ENCODE assay signal across 1 cellular context in the genomic region with DNA sequence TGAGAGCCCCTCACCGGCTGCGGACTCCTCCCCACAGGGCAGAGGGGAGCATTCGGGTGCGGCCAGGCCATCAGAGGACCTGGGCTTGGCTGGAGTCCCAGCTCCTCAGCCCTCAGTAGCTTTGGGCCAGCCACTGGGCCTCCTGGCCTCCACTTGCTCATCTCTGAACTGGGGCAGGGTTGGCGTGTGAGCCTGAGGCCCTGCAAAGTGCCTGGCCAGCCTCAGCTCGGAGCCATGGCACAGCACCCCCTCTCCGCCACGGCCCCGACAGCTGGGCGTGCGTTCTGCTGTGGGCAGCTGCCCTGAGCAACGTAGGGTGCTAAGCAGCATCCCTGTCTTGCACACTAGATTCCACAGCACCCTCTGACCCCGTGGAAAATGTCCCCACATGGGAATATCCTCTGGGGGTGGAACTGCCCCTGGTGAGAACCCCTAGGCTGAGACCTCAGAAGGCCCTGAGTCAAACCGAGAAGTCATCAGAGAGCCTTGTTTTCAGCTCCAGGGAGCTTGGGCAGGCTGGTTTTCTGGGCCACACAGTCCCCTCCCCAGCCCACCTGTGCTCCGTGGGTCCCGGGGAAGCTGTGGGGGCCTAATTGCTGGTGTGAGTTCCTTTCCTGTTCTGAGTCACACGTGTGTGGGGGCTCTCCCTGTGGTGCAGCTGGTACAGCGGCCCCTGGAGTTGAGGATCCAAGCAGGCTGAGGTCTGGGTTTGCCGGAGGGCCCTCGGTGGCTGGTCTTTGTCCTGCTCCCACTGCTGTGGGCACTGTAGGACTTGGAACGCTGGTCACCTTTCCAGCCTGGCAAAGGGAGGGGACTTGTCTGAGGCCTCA.
TF ChIP-seq lines count a peak whose summit lies in the region.

No MANE protein-coding gene starts in this region.

TF ChIP-seq in K562, 482 proteins besides CTCF, POLR2A, EP300 and RAD21 (continued from another document):
- no peak for TF ChIP-seq IRF9 (tag; IDR thresholded peaks at IDR 0.05)
- TF ChIP-seq SMAD1 (IDR thresholded peaks at IDR 0.05; ENCODE audit: low read depth, low read length, partially characterized antibody), result no peak
